ENCODE assay signal across 8 cellular contexts in genomic region chr1:244319283-244320132, GRCh38.
DNase-seq lines count a peak whose midpoint lies in the region; ATAC-seq and TF ChIP-seq lines count a peak whose summit lies in the region.

No MANE protein-coding gene starts in this region.

- no peak overlapping the region for H3K4me3 Mint-ChIP-seq in progenitor cell of endocrine pancreas (ENCODE audit: low read depth)
- no peak overlapping the region for H3K4me3 Mint-ChIP-seq in glutamatergic neuron (ENCODE audit: unreplicated experiment)

- H3K27me3 Mint-ChIP-seq in progenitor cell of endocrine pancreas (no peaks in the 10 kb centered on the region), glutamatergic neuron (ENCODE audit: unreplicated experiment) (no peaks in the 10 kb centered on the region)

- peaks cover 4% of the 10 kb centered on the region for H3K4me1 Mint-ChIP-seq in progenitor cell of endocrine pancreas (ENCODE audit: low read depth)
- H3K4me1 Mint-ChIP-seq in glutamatergic neuron (ENCODE audit: low read depth, unreplicated experiment): no peaks in the 10 kb centered on the region

- H3K36me3 Mint-ChIP-seq in progenitor cell of endocrine pancreas (ENCODE audit: insufficient read depth) (no peaks in the 10 kb centered on the region), glutamatergic neuron (ENCODE audit: unreplicated experiment) (no peaks in the 10 kb centered on the region)

- peak; percentile 69 for ATAC-seq in GM21619 (IDR thresholded peaks at IDR 0.05; ENCODE audit: unreplicated experiment)

- peak; percentile 85 for DNase-seq in GM12865 (ENCODE audit: low read depth)
- peak; percentile 48 for DNase-seq in Jurkat, Clone E6-1 (ENCODE audit: low read depth, low spot score)
- DNase-seq in activated T-cell treated with anti-CD3 and anti-CD28 coated beads for 48 hours (ENCODE audit: low read depth): peak; percentile 15
- DNase-seq in kidney epithelial cell (ENCODE audit: low read depth): peak; percentile 65
- DNase-seq in NCI-H524 (lab: John Stamatoyannopoulos, UW): no peak
- DNase-seq in progenitor cell of endocrine pancreas (ENCODE audit: low spot score, unreplicated experiment): no peak
- no peak for DNase-seq in glutamatergic neuron

- no peaks in the 10 kb centered on the region for H3K36me3 ChIP-seq in kidney epithelial cell (ENCODE audit: control insufficient read depth, insufficient read depth, low read length)

- H3K27me3 ChIP-seq in kidney epithelial cell (ENCODE audit: control insufficient read depth, insufficient read depth, low read length): no peaks in the 10 kb centered on the region

- H3K27ac Mint-ChIP-seq in progenitor cell of endocrine pancreas (no peak overlapping the region), glutamatergic neuron (ENCODE audit: unreplicated experiment) (no peak overlapping the region)

- TF ChIP-seq CTCF in GM12865 (IDR thresholded peaks at IDR 0.05; ENCODE audit: insufficient read depth, low read depth, low read length, missing control alignments): no peak
- no peak for TF ChIP-seq CTCF in kidney epithelial cell (IDR thresholded peaks at IDR 0.05; ENCODE audit: insufficient read depth, low read length, poor library complexity, severe bottlenecking)
- no peak for TF ChIP-seq CTCF in progenitor cell of endocrine pancreas (IDR thresholded peaks at IDR 0.05; ENCODE audit: unreplicated experiment)
- TF ChIP-seq CTCF in glutamatergic neuron (IDR thresholded peaks at IDR 0.05; ENCODE audit: partially characterized antibody, unreplicated experiment): no peak

- H3K4me3 ChIP-seq in GM12865 (ENCODE audit: low read depth, low read length) (peak overlapping the region; percentile 24), kidney epithelial cell (ENCODE audit: low read depth, low read length) (no peak overlapping the region)
- H3K4me3 ChIP-seq in Jurkat, Clone E6-1 (ENCODE audit: low read length): no peak overlapping the region

- H3K9me3 Mint-ChIP-seq in progenitor cell of endocrine pancreas (ENCODE audit: low read depth) (no peaks in the 10 kb centered on the region), glutamatergic neuron (ENCODE audit: unreplicated experiment) (no peaks in the 10 kb centered on the region)

Comparison
In these comparisons a context has a peak if more than half of its experiments do, and no peak if none do; other contexts are left out.
1. DNase-seq: peak in GM12865 (single experiment), Jurkat, Clone E6-1 (single experiment), activated T-cell treated with anti-CD3 and anti-CD28 coated beads for 48 hours (single experiment) and kidney epithelial cell (single experiment); none in NCI-H524 (0 of 2), progenitor cell of endocrine pancreas (single experiment) and glutamatergic neuron (single experiment).